29 cellular contexts compared by ENCODE assay signal in the genomic region with DNA sequence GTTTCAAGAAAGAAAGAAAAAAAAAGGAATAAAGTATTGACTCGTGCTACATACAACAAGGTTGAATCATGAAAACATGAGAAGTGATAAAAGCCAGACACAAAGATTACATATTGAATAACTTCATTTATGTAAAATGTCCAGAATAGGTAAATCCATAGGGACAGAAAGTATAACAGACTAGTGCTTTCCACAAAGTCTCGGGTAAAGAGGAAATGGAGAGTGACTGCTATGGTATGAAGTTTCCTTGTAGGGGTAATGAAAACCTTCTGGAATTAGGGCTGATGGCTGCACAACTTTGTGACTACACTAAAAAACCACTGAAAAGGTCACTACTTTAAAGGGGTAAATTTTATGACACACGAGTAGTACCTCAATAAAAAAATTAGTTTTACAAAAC. TPM values are rescaled to one million over a fixed set of nuclear protein-coding genes. Genes with fewer than 3 reads are reported as not detected.
A peak's percentile ranks its signal among the peaks of the same experiment; 100 is the strongest.
DNase-seq lines count a peak whose midpoint lies in the region; ATAC-seq and TF ChIP-seq lines count a peak whose summit lies in the region.
"Had no signal": no experiment of that assay in that cellular context is flagged by ENCODE, and none has a peak within 500 bp of the region (broad histone marks: within the 10 kb centered on the region; RNA-seq: fewer than 3 reads in every experiment).

No MANE protein-coding gene starts in this region.

- WGBS in H9 (ENCODE audit: extremely low coverage, insufficient read length, low lambda C conversion rate): no CpG with 5 or more reads among the region's 3 CpGs

- TF ChIP-seq CTCF in H9 (conservative IDR thresholded peaks at IDR 0.05): no peak

- H3K79me1 ChIP-seq in H9 (ENCODE audit: insufficient read depth, low read depth, low read length, poor library complexity, severe bottlenecking): no peaks in the 10 kb centered on the region

- H2AFZ ChIP-seq in H9 (ENCODE audit: low read length): no peak overlapping the region

- no peak for ATAC-seq in CD4-positive, CD25-positive, alpha-beta regulatory T cell (ENCODE audit: low read depth in 2 of 2)
- ATAC-seq in activated naive CD8-positive, alpha-beta T cell treated with anti-CD3 and anti-CD28 coated beads, Interleukin-2, amount 50 U/mL, for 24 hours: no peak
- ATAC-seq in memory B cell (ENCODE audit: low read depth) (no peak), GM18498 (IDR thresholded peaks at IDR 0.05; ENCODE audit: unreplicated experiment) (no peak), GM19328 (IDR thresholded peaks at IDR 0.05; ENCODE audit: unreplicated experiment) (no peak), HG03342 (IDR thresholded peaks at IDR 0.05; ENCODE audit: unreplicated experiment) (no peak)
- ATAC-seq: activated CD4-positive, alpha-beta T cell treated with anti-CD3 and anti-CD28 coated beads for 36 hours; naive thymus-derived CD8-positive, alpha-beta T cell had no signal

- H3K27ac ChIP-seq in CD4-positive, CD25-positive, alpha-beta regulatory T cell (ENCODE audit: insufficient read depth, low read length, poor library complexity, severe bottlenecking): no peak overlapping the region
- no peak overlapping the region for H3K27ac ChIP-seq in H9 (ENCODE audit: insufficient read length, low read depth, low read length)
- H3K27ac ChIP-seq: BLaER1, esophagus squamous epithelium, HL-60, left ventricle myocardium inferior, ovary, RWPE1 had no signal

- no peaks in the 10 kb centered on the region for H3K27me3 ChIP-seq in CD4-positive, CD25-positive, alpha-beta regulatory T cell (ENCODE audit: control insufficient read depth, insufficient read depth, low read length)
- H3K27me3 ChIP-seq in H9 (ENCODE audit: insufficient read depth, low read length): no peaks in the 10 kb centered on the region
- H3K27me3 ChIP-seq: BLaER1, esophagus squamous epithelium, ovary had no signal

- DNase-seq in CD4-positive, CD25-positive, alpha-beta regulatory T cell: no peak
- DNase-seq in H9 (no peak), memory B cell (ENCODE audit: low spot score in 2 of 2) (no peak), head of caudate nucleus (no peak)
- no peak for DNase-seq in activated naive CD8-positive, alpha-beta T cell treated with anti-CD3 and anti-CD28 coated beads, Interleukin-2, amount 50 U/mL, for 24 hours
- DNase-seq: activated CD4-positive, alpha-beta T cell treated with anti-CD3 and anti-CD28 coated beads for 36 hours; activated naive CD4-positive, alpha-beta T cell treated with Interleukin-2 at 50 U/mL for 16 hours; activated T-cell treated with anti-CD3 and anti-CD28 coated beads, Interleukin-2, amount 50 U/mL, for 48 hours; anterior cingulate cortex; cortex of kidney; DND-41; esophagus squamous epithelium; islet precursor cell; Karpas-422; left ventricle myocardium inferior; naive thymus-derived CD8-positive, alpha-beta T cell; NCI-H1436 treated with DMSO at 0.1 percent for 48 hours; NCI-H2107; NCI-H774; ovary; trophoblast cell had no signal

- no peak overlapping the region for H3K4me2 ChIP-seq in H9 (ENCODE audit: insufficient read depth, insufficient read length, low read length)
- H3K4me2 ChIP-seq: BLaER1 had no signal

- no peak overlapping the region for H4K91ac ChIP-seq in H9 (ENCODE audit: insufficient read length, low read depth, low read length)

- intact Hi-C loops in head of caudate nucleus (cut with DNase I): no loop called here

- no peaks in the 10 kb centered on the region for H3K27me3 Mint-ChIP-seq in CD4-positive, CD25-positive, alpha-beta regulatory T cell
- H3K27me3 Mint-ChIP-seq in H9 (ENCODE audit: low read depth) (no peaks in the 10 kb centered on the region), memory B cell (no peaks in the 10 kb centered on the region)
- no peaks in the 10 kb centered on the region for H3K27me3 Mint-ChIP-seq in activated naive CD8-positive, alpha-beta T cell treated with anti-CD3 and anti-CD28 coated beads, Interleukin-2, amount 50 U/mL, for 24 hours
- H3K27me3 Mint-ChIP-seq: activated CD4-positive, alpha-beta T cell treated with anti-CD3 and anti-CD28 coated beads for 36 hours; naive thymus-derived CD8-positive, alpha-beta T cell had no signal

- H3K9ac ChIP-seq in H9 (ENCODE audit: extremely low read depth, insufficient read length, low read length): no peak overlapping the region
- H3K9ac ChIP-seq: BLaER1 had no signal

- H3K9me3 ChIP-seq in CD4-positive, CD25-positive, alpha-beta regulatory T cell (ENCODE audit: control insufficient read depth in 2 of 2, low read length in 2 of 2): no peaks in the 10 kb centered on the region
- no peaks in the 10 kb centered on the region for H3K9me3 ChIP-seq in H9 (ENCODE audit: control insufficient read depth, low read depth, low read length)
- H3K9me3 ChIP-seq: esophagus squamous epithelium, left ventricle myocardium inferior, ovary had no signal

- H3K9me3 Mint-ChIP-seq in CD4-positive, CD25-positive, alpha-beta regulatory T cell: no peaks in the 10 kb centered on the region
- H3K9me3 Mint-ChIP-seq in H9 (no peaks in the 10 kb centered on the region), memory B cell (no peaks in the 10 kb centered on the region)
- no peaks in the 10 kb centered on the region for H3K9me3 Mint-ChIP-seq in activated naive CD8-positive, alpha-beta T cell treated with anti-CD3 and anti-CD28 coated beads, Interleukin-2, amount 50 U/mL, for 24 hours
- H3K9me3 Mint-ChIP-seq: naive thymus-derived CD8-positive, alpha-beta T cell; T-helper 2 cell treated with Interferon-gamma antibody and Interleukin-4, amounts not matched to agents 5 μg/mL and 100 μg/mL, for 36 hours had no signal

- no peak overlapping the region for H2BK120ac ChIP-seq in H9 (ENCODE audit: low read depth, low read length, poor library complexity, severe bottlenecking)

- H2BK12ac ChIP-seq in H9 (ENCODE audit: insufficient read length, low read depth, low read length): no peak overlapping the region

- H2BK20ac ChIP-seq in H9 (ENCODE audit: low read depth, low read length, poor library complexity, severe bottlenecking): no peak overlapping the region

- no peak overlapping the region for H3K23ac ChIP-seq in H9 (ENCODE audit: insufficient read length, low read depth, low read length)

- no peak overlapping the region for H3K14ac ChIP-seq in H9 (ENCODE audit: insufficient read depth, low read length)

- no peak overlapping the region for H3K18ac ChIP-seq in H9 (ENCODE audit: insufficient read length, low read depth, low read length)

- H3T11ph ChIP-seq in H9 (ENCODE audit: low read length): no peak overlapping the region

- peak overlapping the region in 2 of 3 donors; percentile 34 to 51 for H3K27ac Mint-ChIP-seq in CD4-positive, CD25-positive, alpha-beta regulatory T cell
- H3K27ac Mint-ChIP-seq in H9 (peak overlapping the region in 2 of 3 experiments; percentile 38 to 74; a peak in 3 of 7 replicates), memory B cell (peak overlapping the region; percentile 64)
- H3K27ac Mint-ChIP-seq in activated naive CD8-positive, alpha-beta T cell treated with anti-CD3 and anti-CD28 coated beads, Interleukin-2, amount 50 U/mL, for 24 hours: peak overlapping the region; percentile 53
- H3K27ac Mint-ChIP-seq: activated CD4-positive, alpha-beta T cell treated with anti-CD3 and anti-CD28 coated beads for 36 hours; T-helper 2 cell treated with Interferon-gamma antibody and Interleukin-4, amounts not matched to agents 5 μg/mL and 100 μg/mL, for 36 hours had no signal

- H3K4me1 ChIP-seq in CD4-positive, CD25-positive, alpha-beta regulatory T cell (ENCODE audit: control insufficient read depth, insufficient read depth, low read length, poor library complexity, severe bottlenecking): peaks cover 20% of the 10 kb centered on the region
- H3K4me1 ChIP-seq in H9 (ENCODE audit: insufficient read depth, low read length): no peaks in the 10 kb centered on the region

- no peaks in the 10 kb centered on the region for H4K20me1 ChIP-seq in H9 (ENCODE audit: control insufficient read depth, insufficient read depth, insufficient read length)
- H4K20me1 ChIP-seq: BLaER1 had no signal

- no peaks in the 10 kb centered on the region for H3K79me2 ChIP-seq in H9 (ENCODE audit: insufficient read depth, low read length)

- H2BK15ac ChIP-seq in H9 (ENCODE audit: low read depth, low read length): no peak overlapping the region

- no peak overlapping the region for H3K4me3 ChIP-seq in CD4-positive, CD25-positive, alpha-beta regulatory T cell (ENCODE audit: low read depth, low read length)
- H3K4me3 ChIP-seq: BLaER1, esophagus squamous epithelium, GM12878, left ventricle myocardium inferior, ovary had no signal

- H3K4me3 Mint-ChIP-seq in CD4-positive, CD25-positive, alpha-beta regulatory T cell: peak overlapping the region in 1 of 4 donors; percentile 27
- no peak overlapping the region for H3K4me3 Mint-ChIP-seq in H9
- no peak overlapping the region for H3K4me3 Mint-ChIP-seq in activated naive CD8-positive, alpha-beta T cell treated with anti-CD3 and anti-CD28 coated beads, Interleukin-2, amount 50 U/mL, for 24 hours
- no peak overlapping the region for H3K4me3 Mint-ChIP-seq in memory B cell
- H3K4me3 Mint-ChIP-seq: activated CD4-positive, alpha-beta T cell treated with anti-CD3 and anti-CD28 coated beads for 36 hours; naive thymus-derived CD8-positive, alpha-beta T cell; T-helper 2 cell treated with Interferon-gamma antibody and Interleukin-4, amounts not matched to agents 5 μg/mL and 100 μg/mL, for 36 hours had no signal

- no peak overlapping the region for H2BK5ac ChIP-seq in H9 (ENCODE audit: insufficient read length, low read length)

- no peak overlapping the region for H3K56ac ChIP-seq in H9 (ENCODE audit: insufficient read length, low read depth, low read length)

- peaks cover 28% of the 10 kb centered on the region for H3K36me3 Mint-ChIP-seq in CD4-positive, CD25-positive, alpha-beta regulatory T cell
- H3K36me3 Mint-ChIP-seq in H9 (ENCODE audit: insufficient read depth in 1 of 3, low read depth in 3 of 3): peaks cover 3 to 11% (median 9%) of the 10 kb centered on the region in 3 experiments; a peak in 6 of 7 replicates
- peaks cover 23% of the 10 kb centered on the region for H3K36me3 Mint-ChIP-seq in activated naive CD8-positive, alpha-beta T cell treated with anti-CD3 and anti-CD28 coated beads, Interleukin-2, amount 50 U/mL, for 24 hours (ENCODE audit: low read depth)
- H3K36me3 Mint-ChIP-seq in memory B cell: peaks cover 11% of the 10 kb centered on the region

- peaks cover 20 to 49% (median 34%) of the 10 kb centered on the region in 4 donors for H3K4me1 Mint-ChIP-seq in CD4-positive, CD25-positive, alpha-beta regulatory T cell
- H3K4me1 Mint-ChIP-seq in H9 (peaks cover 13 to 15% of the 10 kb centered on the region in 2 experiments), memory B cell (peaks cover 17% of the 10 kb centered on the region)
- H3K4me1 Mint-ChIP-seq in activated naive CD8-positive, alpha-beta T cell treated with anti-CD3 and anti-CD28 coated beads, Interleukin-2, amount 50 U/mL, for 24 hours: peaks cover 43% of the 10 kb centered on the region

- no peak overlapping the region for H4K5ac ChIP-seq in H9 (ENCODE audit: insufficient read length, low read depth, low read length)

- no peaks in the 10 kb centered on the region for H3K23me2 ChIP-seq in H9 (ENCODE audit: insufficient read length, low read depth, low read length, poor library complexity, severe bottlenecking)

- H3K36me3 ChIP-seq in CD4-positive, CD25-positive, alpha-beta regulatory T cell (ENCODE audit: control insufficient read depth, insufficient read depth, low read length): no peaks in the 10 kb centered on the region
- H3K36me3 ChIP-seq: ovary had no signal

- no peak overlapping the region for H4K8ac ChIP-seq in H9 (replicated peaks; ENCODE audit: insufficient read length, low read depth, low read length)

- H2AK5ac ChIP-seq in H9 (ENCODE audit: insufficient read length, low read length): no peak overlapping the region

- H3K4ac ChIP-seq in H9 (ENCODE audit: low read depth, low read length): no peak overlapping the region

RNA-seq across cellular contexts. Expression of a gene that starts 13.0 kb away (rescaled TPM):
- 78.5 TPM for total RNA-seq in CD4-positive, CD25-positive, alpha-beta regulatory T cell
- 10 to 100 TPM; 14.5 to 24.0 (median 19.4) TPM for polyA plus RNA-seq in CD4-positive, CD25-positive, alpha-beta regulatory T cell
- total RNA-seq in H9 (2021): 29.5 and 30.7 TPM in 2 replicates
